1 cellular context compared by ENCODE assay signal in genomic region chr17:76725580-76726230, GRCh38.
A peak's percentile ranks its signal among the peaks of the same experiment; 100 is the strongest.
TF ChIP-seq lines count a peak whose summit lies in the region.

No MANE protein-coding gene starts in this region.

TF ChIP-seq in GM12878, 131 proteins besides CTCF, POLR2A, EP300 and RAD21:
- TF ChIP-seq SRF (IDR thresholded peaks at IDR 0.05; ENCODE audit: low read depth in 2 of 2, low read length in 2 of 2) (peak; percentile 30 to 43; a peak in 2 of 4 replicates), LARP7 (IDR thresholded peaks at IDR 0.05) (no peak), RELB (IDR thresholded peaks at IDR 0.05; ENCODE audit: low read depth) (0 out of 2 replicates have a peak, but pooled peaks have one; percentile 11), RELA (IDR thresholded peaks at IDR 0.05; ENCODE audit: borderline replicate concordance, partially characterized antibody) (no peak), ZBTB33 (IDR thresholded peaks at IDR 0.05) (no peak), PML (IDR thresholded peaks at IDR 0.05; ENCODE audit: low read length) (no peak; the same call in 1 of the 2 replicates), ATF7 (IDR thresholded peaks at IDR 0.05; ENCODE audit: low read depth) (peak; percentile 27; the same call in 1 of the 2 replicates), FOS (IDR thresholded peaks at IDR 0.05; ENCODE audit: borderline replicate concordance, extremely low read depth, insufficient read length) (no peak), ZNF687 (IDR thresholded peaks at IDR 0.05) (no peak), CHD2 (IDR thresholded peaks at IDR 0.05; ENCODE audit: borderline replicate concordance, low read depth, low read length) (peak; percentile 63), CHD4 (IDR thresholded peaks at IDR 0.05) (no peak), MYC (IDR thresholded peaks at IDR 0.05; ENCODE audit: insufficient read depth, insufficient read length, insufficient replicate concordance, low read length, severe bottlenecking) (no peak), MYB (IDR thresholded peaks at IDR 0.05; ENCODE audit: borderline replicate concordance, low read depth, low read length) (no peak), HSF1 (IDR thresholded peaks at IDR 0.05; ENCODE audit: low read depth, low read length) (no peak), TCF3 (IDR thresholded peaks at IDR 0.05; ENCODE audit: borderline replicate concordance, insufficient read depth, low read depth, low read length) (no peak), RBBP5 (conservative IDR thresholded peaks at IDR 0.05) (no peak), ELK1 (IDR thresholded peaks at IDR 0.05; ENCODE audit: low read depth, low read length) (0 out of 2 replicates have a peak, but pooled peaks have one; percentile 26), ATF3 (IDR thresholded peaks at IDR 0.05; ENCODE audit: borderline replicate concordance, extremely low read depth, low read depth, low read length) (no peak), FOXM1 (IDR thresholded peaks at IDR 0.05; ENCODE audit: low read depth, low read length) (no peak), SUZ12 (IDR thresholded peaks at IDR 0.05; ENCODE audit: unreplicated experiment) (no peak), ZBED1 (IDR thresholded peaks at IDR 0.05; ENCODE audit: borderline replicate concordance) (no peak), ASH2L (IDR thresholded peaks at IDR 0.05; ENCODE audit: borderline replicate concordance, low read depth) (no peak), PKNOX1 (IDR thresholded peaks at IDR 0.05) (peak; percentile 55; the same call in 1 of the 2 replicates), RAD51 (IDR thresholded peaks at IDR 0.05) (no peak), BHLHE40 (IDR thresholded peaks at IDR 0.05; ENCODE audit: borderline replicate concordance in 1 of 2, low read depth in 2 of 2, low read length in 1 of 2) (peak; percentile 49 to 57; a peak in 3 of 4 replicates), E2F8 (IDR thresholded peaks at IDR 0.05; ENCODE audit: low read depth, partially characterized antibody) (peak; percentile 47), ZSCAN29 (IDR thresholded peaks at IDR 0.05) (no peak), POLR2AphosphoS2 (IDR thresholded peaks at IDR 0.05; ENCODE audit: low read depth, low read length) (peak; percentile 51; the same call in 1 of the 2 replicates), DPF2 (IDR thresholded peaks at IDR 0.05) (0 out of 2 replicates have a peak, but pooled peaks have one; percentile 75), SIX5 (IDR thresholded peaks at IDR 0.05; ENCODE audit: low read depth, low read length, severe bottlenecking) (no peak)
